ENCODE assay signal across 15 cellular contexts in genomic region chr2:67626656-67627055, GRCh38.
DNase-seq lines count a peak whose midpoint lies in the region; ATAC-seq, FAIRE-seq and TF ChIP-seq lines count a peak whose summit lies in the region.
"Had no signal": no experiment of that assay in that cellular context is flagged by ENCODE, and none has a peak within 500 bp of the region (broad histone marks: within the 10 kb centered on the region; RNA-seq: fewer than 3 reads in every experiment).

No MANE protein-coding gene starts in this region.

- H3K4me3 Mint-ChIP-seq in endodermal cell, result no peak overlapping the region
- no peak overlapping the region for H3K4me3 Mint-ChIP-seq in nephron
- H3K4me3 Mint-ChIP-seq: activated CD4-positive, alpha-beta T cell treated with anti-CD3 and anti-CD28 coated beads, Interleukin-2, amount 10 ng/mL, durations not matched to agents 7 days and 5 days; activated naive CD8-positive, alpha-beta T cell had no signal

- no peak overlapping the region for H3K9ac ChIP-seq in endodermal cell (ENCODE audit: extremely low read depth, low read length, poor library complexity, severe bottlenecking)

- H3K27ac ChIP-seq in endodermal cell (ENCODE audit: low read depth, low read length), result peak overlapping the region; percentile 87
- no peak overlapping the region for H3K27ac ChIP-seq in small intestine (ENCODE audit: low read depth in 1 of 2, low read length in 1 of 2)

- H3K4me1 ChIP-seq in endodermal cell (ENCODE audit: control insufficient read depth, insufficient read depth, low read length), result no peaks in the 10 kb centered on the region
- no peaks in the 10 kb centered on the region for H3K4me1 ChIP-seq in small intestine (ENCODE audit: control insufficient read depth in 2 of 2, insufficient read depth in 1 of 2, low read depth in 1 of 2, low read length in 1 of 2)

- no peak for TF ChIP-seq CTCF in endodermal cell (conservative IDR thresholded peaks at IDR 0.05)
- TF ChIP-seq CTCF in nephron (IDR thresholded peaks at IDR 0.05; ENCODE audit: unreplicated experiment in 3 of 3), result no peak

- no peaks in the 10 kb centered on the region for H3K27me3 ChIP-seq in endodermal cell (ENCODE audit: control insufficient read depth, insufficient read depth, low read length, poor library complexity, severe bottlenecking)
- no peaks in the 10 kb centered on the region for H3K27me3 ChIP-seq in small intestine (ENCODE audit: control insufficient read depth in 2 of 2, insufficient read depth in 2 of 2, low read length in 2 of 2)

- no peak for FAIRE-seq in small intestine (lab: Jason Lieb, UNC)
- FAIRE-seq: endometrium had no signal

- no peaks in the 10 kb centered on the region for H3K36me3 Mint-ChIP-seq in endodermal cell (ENCODE audit: low read depth)
- H3K36me3 Mint-ChIP-seq in nephron (ENCODE audit: low read depth), result peaks cover 6% of the 10 kb centered on the region
- H3K36me3 Mint-ChIP-seq: activated naive CD8-positive, alpha-beta T cell had no signal

- peak; percentile 38 for DNase-seq in Daoy (ENCODE audit: low read depth)
- DNase-seq in NCI-H226, result peak; percentile 77
- DNase-seq in endodermal cell, result no peak
- no peak for DNase-seq in small intestine
- no peak for DNase-seq in NCI-H128 (lab: John Stamatoyannopoulos, UW; ENCODE audit: unreplicated experiment)
- DNase-seq: activated CD4-positive, alpha-beta T cell treated with anti-CD3 and anti-CD28 coated beads, Interleukin-2, amount 10 ng/mL, durations not matched to agents 7 days and 5 days; NCI-H2081 treated with DMSO at 0.1 percent for 48 hours; NCI-H524; stimulated activated CD4-positive, alpha-beta T cell treated with anti-CD3 and anti-CD28 coated beads, Interleukin-2, amount 100 ng/mL, for 24 hours had no signal

- H3K27ac Mint-ChIP-seq in endodermal cell (no peak overlapping the region), nephron (peak overlapping the region; percentile 56 to 79 (median 74))
- H3K27ac Mint-ChIP-seq: activated CD4-positive, alpha-beta T cell treated with anti-CD3 and anti-CD28 coated beads, Interleukin-2, amount 10 ng/mL, durations not matched to agents 7 days and 5 days; activated naive CD8-positive, alpha-beta T cell had no signal

- H3K4me1 Mint-ChIP-seq in endodermal cell (no peaks in the 10 kb centered on the region), nephron (peaks cover 22% of the 10 kb centered on the region)
- H3K4me1 Mint-ChIP-seq: activated CD4-positive, alpha-beta T cell treated with anti-CD3 and anti-CD28 coated beads, Interleukin-2, amount 10 ng/mL, durations not matched to agents 7 days and 5 days had no signal

- WGBS in endodermal cell (ENCODE audit: insufficient coverage in 1 of 2, insufficient read length in 1 of 2), 2 experiments, result 90 to 93% methylated on average over 3 to 4 of the region's 4 CpGs
- WGBS in small intestine, 3 donors, result 74 to 76% (median 76%) methylated on average over 4 of the region's 4 CpGs

- H3K36me3 ChIP-seq in endodermal cell (ENCODE audit: control insufficient read depth, insufficient read depth, low read length) (no peaks in the 10 kb centered on the region), small intestine (ENCODE audit: control insufficient read depth in 2 of 2, insufficient read depth in 2 of 2, low read length in 2 of 2) (no peaks in the 10 kb centered on the region)

- ATAC-seq in GM18858 (IDR thresholded peaks at IDR 0.05; ENCODE audit: unreplicated experiment) (no peak), GM19455 (IDR thresholded peaks at IDR 0.05; ENCODE audit: unreplicated experiment) (no peak)

- H3K9me3 Mint-ChIP-seq in endodermal cell (no peaks in the 10 kb centered on the region), nephron (peaks cover 17% of the 10 kb centered on the region)
- H3K9me3 Mint-ChIP-seq: activated CD4-positive, alpha-beta T cell treated with anti-CD3 and anti-CD28 coated beads, Interleukin-2, amount 10 ng/mL, durations not matched to agents 7 days and 5 days had no signal

- peaks cover 4% of the 10 kb centered on the region for H3K27me3 Mint-ChIP-seq in endodermal cell (ENCODE audit: insufficient read depth)
- no peaks in the 10 kb centered on the region for H3K27me3 Mint-ChIP-seq in nephron (ENCODE audit: low read depth)
- H3K27me3 Mint-ChIP-seq: activated CD4-positive, alpha-beta T cell treated with anti-CD3 and anti-CD28 coated beads, Interleukin-2, amount 10 ng/mL, durations not matched to agents 7 days and 5 days; activated naive CD8-positive, alpha-beta T cell had no signal

- H3K4me3 ChIP-seq in endodermal cell (ENCODE audit: low read length) (no peak overlapping the region), small intestine (ENCODE audit: low read depth in 1 of 2, low read length in 2 of 2) (no peak overlapping the region)
- H3K4me3 ChIP-seq: lung had no signal

- H3K9me3 ChIP-seq in endodermal cell (ENCODE audit: control insufficient read depth, low read length), result no peaks in the 10 kb centered on the region
- peaks cover 2% of the 10 kb centered on the region for H3K9me3 ChIP-seq in small intestine (ENCODE audit: control insufficient read depth, low read depth)

Comparison
In these comparisons a context has a peak if more than half of its experiments do, and no peak if none do; other contexts are left out.
1. DNase-seq: peak in Daoy (single experiment) and NCI-H226 (single experiment); none in endodermal cell (single experiment), small intestine (single experiment) and NCI-H128 (single experiment).